1 cellular context compared by ENCODE assay signal in the genomic region with DNA sequence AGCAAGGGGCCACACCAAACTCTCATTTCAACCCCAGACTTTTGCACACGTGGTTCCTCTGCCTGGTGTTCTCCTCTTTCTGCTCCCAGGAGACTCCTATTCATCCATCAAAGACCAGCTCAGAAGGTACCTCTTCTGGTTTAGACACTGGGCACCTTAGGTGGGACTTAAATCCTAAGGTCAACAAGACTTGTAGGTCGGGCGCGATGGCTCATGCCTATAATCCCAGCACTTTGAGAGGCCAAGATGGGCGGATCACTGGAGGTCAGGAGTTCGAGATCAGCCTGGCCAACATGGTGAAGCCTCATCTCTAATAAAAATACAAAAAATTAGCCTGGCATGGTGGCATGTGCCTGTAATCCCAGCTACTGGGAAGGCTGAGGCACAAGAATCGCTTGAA. TPM values are rescaled to one million over a fixed set of nuclear protein-coding genes. Genes with fewer than 3 reads are reported as not detected.
"Had no signal": no experiment of that assay in that cellular context is flagged by ENCODE, and none has a peak within 500 bp of the region (broad histone marks: within the 10 kb centered on the region; RNA-seq: fewer than 3 reads in every experiment).

No MANE protein-coding gene starts in this region.

RNA-seq across cellular contexts. Expression of a gene that starts 0.8 kb away (rescaled TPM):
- polyA plus RNA-seq: cardiac muscle cell had no signal
